1 cellular context compared by ENCODE assay signal in the genomic region with DNA sequence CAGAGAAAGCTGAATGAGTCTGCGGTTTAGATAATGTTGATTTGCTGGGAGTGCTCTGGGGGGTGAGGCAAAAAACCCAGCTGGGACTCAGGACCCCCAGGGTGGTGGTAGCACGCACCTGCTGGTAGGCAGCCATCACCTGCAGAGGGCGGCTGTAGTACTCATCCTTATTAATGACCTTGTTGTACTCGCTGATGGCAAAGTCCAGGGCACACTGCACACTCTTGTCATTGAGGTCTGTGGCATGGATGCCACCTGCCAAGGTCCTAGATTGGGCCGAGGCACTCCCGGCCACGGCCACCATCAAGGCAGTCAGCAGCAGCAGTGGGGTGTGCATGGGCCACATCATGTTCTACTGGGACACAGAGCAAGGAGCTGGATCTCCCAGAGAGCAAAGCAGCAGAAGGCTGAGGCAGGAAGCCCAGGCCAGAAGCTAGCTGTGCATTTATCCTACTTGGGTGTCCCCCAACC.
TF ChIP-seq lines count a peak whose summit lies in the region.

A gene with protein sequence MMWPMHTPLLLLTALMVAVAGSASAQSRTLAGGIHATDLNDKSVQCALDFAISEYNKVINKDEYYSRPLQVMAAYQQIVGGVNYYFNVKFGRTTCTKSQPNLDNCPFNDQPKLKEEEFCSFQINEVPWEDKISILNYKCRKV (minus strand): TSS at position 421 of the 471 bp plus-strand sequence. CDS start 72 bp downstream, at position 349.

TF ChIP-seq in H1, 55 proteins besides CTCF, POLR2A, EP300 and RAD21:
- TF ChIP-seq KDM4A (IDR thresholded peaks at IDR 0.05; ENCODE audit: low read depth, low read length, severe bottlenecking) (no peak), ASH2L (IDR thresholded peaks at IDR 0.05; ENCODE audit: low read length) (no peak), BRCA1 (IDR thresholded peaks at IDR 0.05; ENCODE audit: low read depth, low read length) (no peak), RXRA (IDR thresholded peaks at IDR 0.05; ENCODE audit: insufficient read depth, low read depth, low read length) (no peak), CBX5 (IDR thresholded peaks at IDR 0.05; ENCODE audit: low read depth, low read length) (no peak), EGR1 (IDR thresholded peaks at IDR 0.05; ENCODE audit: borderline replicate concordance, low read depth, low read length) (no peak)
- TF ChIP-seq, protein P1, sequence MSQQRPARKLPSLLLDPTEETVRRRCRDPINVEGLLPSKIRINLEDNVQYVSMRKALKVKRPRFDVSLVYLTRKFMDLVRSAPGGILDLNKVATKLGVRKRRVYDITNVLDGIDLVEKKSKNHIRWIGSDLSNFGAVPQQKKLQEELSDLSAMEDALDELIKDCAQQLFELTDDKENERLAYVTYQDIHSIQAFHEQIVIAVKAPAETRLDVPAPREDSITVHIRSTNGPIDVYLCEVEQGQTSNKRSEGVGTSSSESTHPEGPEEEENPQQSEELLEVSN (IDR thresholded peaks at IDR 0.05) = no peak
